Comparison of ENCODE assay signal across 1 cellular context in genomic region chr2:64645014-64645418, GRCh38.
TF ChIP-seq lines count a peak whose summit lies in the region.

No MANE protein-coding gene starts in this region.

TF ChIP-seq in H1, 55 proteins besides CTCF, POLR2A, EP300 and RAD21 (continued from another document):
- no peak for TF ChIP-seq BACH1 (IDR thresholded peaks at IDR 0.05; ENCODE audit: low read length)
- TF ChIP-seq CTBP2 (IDR thresholded peaks at IDR 0.05; ENCODE audit: borderline replicate concordance, insufficient read depth, insufficient read length, low read length) = no peak
- no peak for TF ChIP-seq CBX5 (IDR thresholded peaks at IDR 0.05; ENCODE audit: low read depth, low read length)
- no peak for TF ChIP-seq RFX5 (IDR thresholded peaks at IDR 0.05; ENCODE audit: borderline replicate concordance, low read depth, low read length)
- 0 out of 2 replicates have a peak, but pooled peaks have one; percentile 28 for TF ChIP-seq TCF12 (IDR thresholded peaks at IDR 0.05; ENCODE audit: low read depth, low read length)
- no peak for TF ChIP-seq KDM1A (IDR thresholded peaks at IDR 0.05; ENCODE audit: borderline replicate concordance, low read length)
- no peak for TF ChIP-seq BCL11A (IDR thresholded peaks at IDR 0.05; ENCODE audit: low read depth in 2 of 2, low read length in 2 of 2)
- 0 out of 2 replicates have a peak, but pooled peaks have one; percentile 67 for TF ChIP-seq RBBP5 (IDR thresholded peaks at IDR 0.05; ENCODE audit: borderline replicate concordance, low read depth, low read length)
- no peak for TF ChIP-seq RNF2 (IDR thresholded peaks at IDR 0.05; ENCODE audit: borderline replicate concordance, low read depth, low read length, missing control alignments, poor library complexity, severe bottlenecking)
- peak; percentile 8; the same call in 1 of the 2 replicates for TF ChIP-seq TAF1 (IDR thresholded peaks at IDR 0.05; ENCODE audit: low read depth, low read length)
- TF ChIP-seq GABPA (IDR thresholded peaks at IDR 0.05; ENCODE audit: borderline replicate concordance, insufficient read depth, low read length) = no peak
- TF ChIP-seq HDAC6 (IDR thresholded peaks at IDR 0.05; ENCODE audit: low read depth, low read length) = no peak
- TF ChIP-seq CHD2 (IDR thresholded peaks at IDR 0.05; ENCODE audit: low read length) = no peak
- no peak for TF ChIP-seq SUZ12 (IDR thresholded peaks at IDR 0.05; ENCODE audit: low read length)
- no peak for TF ChIP-seq EGR1 (IDR thresholded peaks at IDR 0.05; ENCODE audit: borderline replicate concordance, low read depth, low read length)
- peak; percentile 7; the same call in 1 of the 2 replicates for TF ChIP-seq NRF1 (IDR thresholded peaks at IDR 0.05; ENCODE audit: low read depth, low read length)
- no peak for TF ChIP-seq CHD7 (IDR thresholded peaks at IDR 0.05; ENCODE audit: insufficient replicate concordance, low read length)
- TF ChIP-seq KDM5A (IDR thresholded peaks at IDR 0.05; ENCODE audit: low read length) = no peak
- no peak for TF ChIP-seq EZH2 (IDR thresholded peaks at IDR 0.05; ENCODE audit: low read depth, low read length, severe bottlenecking)
- TF ChIP-seq SIX5 (IDR thresholded peaks at IDR 0.05; ENCODE audit: low read depth, low read length) = no peak
- TF ChIP-seq NANOG (IDR thresholded peaks at IDR 0.05; ENCODE audit: insufficient read depth, low read depth, low read length, poor library complexity, severe bottlenecking) = no peak
- TF ChIP-seq CHD1 (IDR thresholded peaks at IDR 0.05; ENCODE audit: low read depth, low read length) = no peak
- no peak for TF ChIP-seq USF2 (IDR thresholded peaks at IDR 0.05; ENCODE audit: low read length)
- no peak for TF ChIP-seq SP4 (IDR thresholded peaks at IDR 0.05; ENCODE audit: low read length)
- 0 out of 2 replicates have a peak, but pooled peaks have one; percentile 10 for TF ChIP-seq CREB1 (IDR thresholded peaks at IDR 0.05)
- TF ChIP-seq GTF2F1 (IDR thresholded peaks at IDR 0.05; ENCODE audit: borderline replicate concordance, low read depth, low read length) = no peak
- no peak for TF ChIP-seq MAFK (IDR thresholded peaks at IDR 0.05; ENCODE audit: low read depth, low read length)
- no peak for TF ChIP-seq SRF (IDR thresholded peaks at IDR 0.05; ENCODE audit: low read depth, low read length)
- TF ChIP-seq POU5F1 (IDR thresholded peaks at IDR 0.05; ENCODE audit: low read depth, low read length) = no peak
- no peak for TF ChIP-seq ATF2 (IDR thresholded peaks at IDR 0.05; ENCODE audit: low read length)
- no peak for TF ChIP-seq YY1 (IDR thresholded peaks at IDR 0.05; ENCODE audit: low read depth, low read length)
- TF ChIP-seq ZNF274 (IDR thresholded peaks at IDR 0.05; ENCODE audit: borderline replicate concordance, extremely low read depth, low read length) = no peak
- TF ChIP-seq FOSL1 (IDR thresholded peaks at IDR 0.05; ENCODE audit: insufficient read depth, low read depth, low read length) = no peak
- TF ChIP-seq E2F6 (IDR thresholded peaks at IDR 0.05) = no peak
- no peak for TF ChIP-seq KDM4A (IDR thresholded peaks at IDR 0.05; ENCODE audit: low read depth, low read length, severe bottlenecking)
- TF ChIP-seq JUN (IDR thresholded peaks at IDR 0.05; ENCODE audit: low read depth, low read length) = no peak
- TF ChIP-seq CBX8 (IDR thresholded peaks at IDR 0.05; ENCODE audit: borderline replicate concordance, low read depth, low read length) = no peak
- TF ChIP-seq ASH2L (IDR thresholded peaks at IDR 0.05; ENCODE audit: low read length) = no peak
- TF ChIP-seq CEBPB (IDR thresholded peaks at IDR 0.05; ENCODE audit: low read depth, low read length) = no peak
- no peak for TF ChIP-seq TEAD4 (IDR thresholded peaks at IDR 0.05; ENCODE audit: low read depth, low read length)
- no peak for TF ChIP-seq TAF7 (optimal IDR thresholded peaks at IDR 0.05; ENCODE audit: borderline replicate concordance, low read depth, low read length)
- TF ChIP-seq POLR2AphosphoS5 (IDR thresholded peaks at IDR 0.05; ENCODE audit: low read depth, low read length) = 0 out of 2 replicates have a peak, but pooled peaks have one; percentile 19
- no peak for TF ChIP-seq JUND (IDR thresholded peaks at IDR 0.05; ENCODE audit: low read length)
- no peak for TF ChIP-seq PHF8 (conservative IDR thresholded peaks at IDR 0.05; ENCODE audit: low read depth, low read length)
- no peak for TF ChIP-seq SIRT6 (IDR thresholded peaks at IDR 0.05; ENCODE audit: low read length)
- TF ChIP-seq ATF3 (IDR thresholded peaks at IDR 0.05; ENCODE audit: insufficient read depth, low read depth, low read length) = no peak
- no peak for TF ChIP-seq SAP30 (IDR thresholded peaks at IDR 0.05; ENCODE audit: insufficient read depth, insufficient replicate concordance, low read length)
- no peak for TF ChIP-seq BRCA1 (IDR thresholded peaks at IDR 0.05; ENCODE audit: low read depth, low read length)
